1 cellular context compared by ENCODE assay signal in the genomic region with DNA sequence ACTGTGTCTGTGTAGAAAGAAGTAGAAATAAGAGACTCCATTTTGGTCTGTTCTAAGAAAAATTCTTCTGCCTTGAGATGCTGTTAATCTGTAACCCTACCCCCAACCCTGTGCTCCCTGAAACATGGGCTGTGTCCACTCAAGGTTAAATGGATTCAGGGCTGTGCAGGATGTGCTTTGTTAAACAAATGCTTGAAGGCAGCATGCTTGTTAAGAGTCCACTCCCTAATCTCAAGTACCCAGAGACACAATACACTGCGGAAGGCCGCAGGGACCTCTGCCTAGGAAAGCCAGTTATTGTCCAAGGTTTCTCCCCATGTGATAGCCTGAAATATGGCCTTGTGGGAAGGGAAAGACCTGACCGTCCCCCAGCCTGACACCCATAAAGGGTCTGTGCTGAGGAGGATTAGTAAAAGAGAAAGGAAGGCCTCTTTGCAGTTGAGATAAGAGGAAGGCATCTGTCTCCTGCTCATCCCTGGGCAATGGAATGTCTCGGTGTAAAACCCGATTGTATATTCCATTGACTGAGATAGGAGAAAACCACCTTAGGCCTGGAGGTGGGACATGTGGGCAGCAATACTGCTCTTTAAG.
TF ChIP-seq lines count a peak whose summit lies in the region.

No MANE protein-coding gene starts in this region.

TF ChIP-seq in HepG2, 621 proteins besides CTCF, POLR2A, EP300 and RAD21 (continued from another document):
- TF ChIP-seq HDAC1 (CRISPR knock-in tag; IDR thresholded peaks at IDR 0.05) = 0 out of 2 replicates have a peak, but pooled peaks have one; percentile 32
- TF ChIP-seq MEF2D (CRISPR knock-in tag; IDR thresholded peaks at IDR 0.05) = peak; percentile 52; the same call in 1 of the 2 replicates
- peak; percentile 47; the same call in 1 of the 2 replicates for TF ChIP-seq HNF4A (CRISPR knock-in tag; IDR thresholded peaks at IDR 0.05)
- TF ChIP-seq, protein P1, sequence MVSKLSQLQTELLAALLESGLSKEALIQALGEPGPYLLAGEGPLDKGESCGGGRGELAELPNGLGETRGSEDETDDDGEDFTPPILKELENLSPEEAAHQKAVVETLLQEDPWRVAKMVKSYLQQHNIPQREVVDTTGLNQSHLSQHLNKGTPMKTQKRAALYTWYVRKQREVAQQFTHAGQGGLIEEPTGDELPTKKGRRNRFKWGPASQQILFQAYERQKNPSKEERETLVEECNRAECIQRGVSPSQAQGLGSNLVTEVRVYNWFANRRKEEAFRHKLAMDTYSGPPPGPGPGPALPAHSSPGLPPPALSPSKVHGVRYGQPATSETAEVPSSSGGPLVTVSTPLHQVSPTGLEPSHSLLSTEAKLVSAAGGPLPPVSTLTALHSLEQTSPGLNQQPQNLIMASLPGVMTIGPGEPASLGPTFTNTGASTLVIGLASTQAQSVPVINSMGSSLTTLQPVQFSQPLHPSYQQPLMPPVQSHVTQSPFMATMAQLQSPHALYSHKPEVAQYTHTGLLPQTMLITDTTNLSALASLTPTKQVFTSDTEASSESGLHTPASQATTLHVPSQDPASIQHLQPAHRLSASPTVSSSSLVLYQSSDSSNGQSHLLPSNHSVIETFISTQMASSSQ (IDR thresholded peaks at IDR 0.05; ENCODE audit: low read depth) = peak; percentile 71
- TF ChIP-seq, protein P1 (CRISPR knock-in tag; IDR thresholded peaks at IDR 0.05; ENCODE audit: borderline replicate concordance) = peak; percentile 75; the same call in 1 of the 2 replicates
- TF ChIP-seq SIX1 (CRISPR knock-in tag; IDR thresholded peaks at IDR 0.05; ENCODE audit: borderline replicate concordance) = peak; percentile 63; the same call in 1 of the 2 replicates
- TF ChIP-seq GFI1 (CRISPR knock-in tag; IDR thresholded peaks at IDR 0.05; ENCODE audit: borderline replicate concordance) = 0 out of 2 replicates have a peak, but pooled peaks have one; percentile 53
- peak; percentile 51 for TF ChIP-seq TBX2 (CRISPR knock-in tag; IDR thresholded peaks at IDR 0.05; ENCODE audit: borderline replicate concordance)
